ENCODE assay signal across 25 cellular contexts in genomic region chr10:13845897-13846296, GRCh38.
DNase-seq lines count a peak whose midpoint lies in the region; ATAC-seq, FAIRE-seq and TF ChIP-seq lines count a peak whose summit lies in the region.
"Had no signal": no experiment of that assay in that cellular context is flagged by ENCODE, and none has a peak within 500 bp of the region (broad histone marks: within the 10 kb centered on the region; RNA-seq: fewer than 3 reads in every experiment).

No MANE protein-coding gene starts in this region.

- TF ChIP-seq EP300 in HepG2 (IDR thresholded peaks at IDR 0.05; ENCODE audit: low read depth in 2 of 2, low read length in 2 of 2) (no peak), HepG2 (CRISPR knock-in tag; IDR thresholded peaks at IDR 0.05; ENCODE audit: borderline replicate concordance) (no peak), H1 (IDR thresholded peaks at IDR 0.05; ENCODE audit: borderline replicate concordance in 1 of 2, low read depth in 2 of 2, low read length in 2 of 2) (no peak)

- no peak for DNase-seq in HepG2 (ENCODE audit: low spot score)
- no peak for DNase-seq in right lobe of liver
- DNase-seq in H1 (ENCODE audit: low read depth in 1 of 2, low spot score in 2 of 2) = no peak
- no peak for DNase-seq in activated CD8-positive, alpha-beta memory T cell treated with anti-CD3 and anti-CD28 coated beads for 24 hours
- DNase-seq in PC-9 = no peak
- DNase-seq: ACHN; AML-193; BE2C; CD4-positive, alpha-beta T cell; CD8-positive, alpha-beta memory T cell; DMS 273 treated with DMSO at 0.1 percent for 48 hours; DMS79; EL; GDM1; HFFc6 had no signal

- TF ChIP-seq POLR2A in HepG2 (IDR thresholded peaks at IDR 0.05; ENCODE audit: insufficient read depth in 1 of 2, low read depth in 2 of 2, low read length in 2 of 2) (no peak), right lobe of liver (IDR thresholded peaks at IDR 0.05) (no peak), H1 (IDR thresholded peaks at IDR 0.05; ENCODE audit: control extremely low read depth in 1 of 2, low read depth in 2 of 2, low read length in 2 of 2) (no peak)

- WGBS in HepG2 (ENCODE audit: low lambda C conversion rate) = 3% methylated on average over 4 of the region's 4 CpGs
- 59% methylated on average over 4 of the region's 4 CpGs for WGBS in right lobe of liver (ENCODE audit: insufficient coverage, low coverage, low lambda C conversion rate, missing lambda C conversion rate)
- 86% methylated on average over 4 of the region's 4 CpGs; no CpG with 5 or more reads in 1 of the 2 experiments for WGBS in H1 (ENCODE audit: extremely low coverage in 1 of 2, insufficient coverage in 1 of 2, insufficient read length in 1 of 2, insufficient replicate concordance in 2 of 2, low coverage in 1 of 2, low lambda C conversion rate in 2 of 2, missing lambda C conversion rate in 1 of 2), 2 experiments

- no peak overlapping the region for H4K91ac ChIP-seq in H1 (replicated peaks; ENCODE audit: insufficient read length, low read length)

- H2AFZ ChIP-seq in HepG2 (ENCODE audit: low read length) (no peak overlapping the region), H1 (ENCODE audit: low read length) (no peak overlapping the region), PC-9 (no peak overlapping the region)
- H2AFZ ChIP-seq: GM23338 had no signal

- no peak overlapping the region for H4K5ac ChIP-seq in H1 (ENCODE audit: insufficient read length, low read depth, low read length)

- intact Hi-C loops in HepG2 (cut with micrococcal nuclease; ENCODE audit: unreplicated experiment) (no loop called here), right lobe of liver (cut with DNase I) (no loop called here), PC-9 (cut with micrococcal nuclease; ENCODE audit: unreplicated experiment) (no loop called here)

- H3K56ac ChIP-seq in H1 (replicated peaks; ENCODE audit: insufficient read length, low read depth, low read length) = no peak overlapping the region

- no peaks in the 10 kb centered on the region for H3F3A ChIP-seq in PC-9 (ENCODE audit: insufficient read depth, low read depth)

- H3K18ac ChIP-seq in H1 (ENCODE audit: extremely low read depth, low read length) = no peak overlapping the region

- no TSS peak for BruUV-seq in HepG2 (replicated peaks; lab: Mats Ljungman, UMichigan)
- BruUV-seq in PC-9 (replicated peaks; lab: Mats Ljungman, UMichigan) = no TSS peak

- H2BK12ac ChIP-seq in H1 (ENCODE audit: low read depth, low read length) = no peak overlapping the region

- H3K14ac ChIP-seq in H1 (ENCODE audit: insufficient read length) = no peak overlapping the region

- H3K36me3 ChIP-seq in HepG2 (replicated peaks in 1 of 2; ENCODE audit: control insufficient read depth in 1 of 2, insufficient read depth in 2 of 2, low read length in 2 of 2) (no peaks in the 10 kb centered on the region), right lobe of liver (no peaks in the 10 kb centered on the region), H1 (ENCODE audit: control insufficient read depth in 2 of 4, insufficient read depth in 4 of 4, low read length in 3 of 4) (peaks cover 0 to 12% (median 0%) of the 10 kb centered on the region in 4 experiments; a peak in 2 of 8 replicates), subcutaneous abdominal adipose tissue (ENCODE audit: control insufficient read depth in 5 of 5, insufficient read depth in 5 of 5, low read length in 5 of 5) (peaks cover 0 to 19% (median 8%) of the 10 kb centered on the region in 5 donors), PC-9 (ENCODE audit: low read depth) (no peaks in the 10 kb centered on the region)
- H3K36me3 ChIP-seq: BE2C; BLaER1 treated with 17β-estradiol and CSF1 and Interleukin-3, amounts not matched to agents 10 nM and 100 nM; HAP-1 had no signal

- H3K27ac ChIP-seq in HepG2 (ENCODE audit: extremely low read length, insufficient read depth, low read length) (no peak overlapping the region), right lobe of liver (no peak overlapping the region), H1 (ENCODE audit: low read depth, low read length) (no peak overlapping the region), subcutaneous abdominal adipose tissue (ENCODE audit: low read depth, low read length) (peak overlapping the region; percentile 33), PC-9 (no peak overlapping the region)
- H3K27ac ChIP-seq: 22Rv1; BLaER1 treated with 17β-estradiol and CSF1 and Interleukin-3, amounts not matched to agents 10 nM and 100 nM had no signal

- no peak for ATAC-seq in HepG2
- ATAC-seq in right lobe of liver = no peak
- ATAC-seq: GM12878, GM23338 had no signal

- no peak overlapping the region for H2BK5ac ChIP-seq in H1 (ENCODE audit: low read depth, low read length)

- H3K23me2 ChIP-seq in H1 (ENCODE audit: low read depth, low read length) = peaks cover 1% of the 10 kb centered on the region; the same call in 1 of the 2 replicates

- TF ChIP-seq CTCF in HepG2 (CRISPR knock-in tag; IDR thresholded peaks at IDR 0.05) (no peak), right lobe of liver (IDR thresholded peaks at IDR 0.05) (no peak), H1 (IDR thresholded peaks at IDR 0.05; ENCODE audit: control extremely low read depth in 1 of 3, insufficient read depth in 1 of 3, low read depth in 1 of 3, low read length in 3 of 3) (no peak), PC-9 (conservative IDR thresholded peaks at IDR 0.05) (no peak)

- H3K27me3 ChIP-seq in HepG2 (ENCODE audit: control insufficient read depth in 1 of 2, insufficient read depth in 2 of 2, low read length in 2 of 2) (peaks cover 1 to 15% of the 10 kb centered on the region in 2 experiments; a peak in 3 of 5 replicates), right lobe of liver (no peaks in the 10 kb centered on the region), H1 (replicated peaks in 1 of 4; ENCODE audit: control insufficient read depth in 3 of 4, extremely low read depth in 1 of 4, insufficient read depth in 3 of 4, low read length in 3 of 4) (no peaks in the 10 kb centered on the region), subcutaneous abdominal adipose tissue (ENCODE audit: control insufficient read depth in 5 of 5, insufficient read depth in 4 of 5, low read length in 5 of 5) (no peaks in the 10 kb centered on the region), PC-9 (ENCODE audit: insufficient read depth, low read depth) (no peaks in the 10 kb centered on the region)
- H3K27me3 ChIP-seq: BE2C; BLaER1 treated with 17β-estradiol and CSF1 and Interleukin-3, amounts not matched to agents 10 nM and 100 nM had no signal

- H3K9ac ChIP-seq in HepG2 (ENCODE audit: insufficient read depth, low read depth, low read length) (no peak overlapping the region), H1 (replicated peaks in 1 of 4; ENCODE audit: extremely low read depth in 1 of 4, low read depth in 3 of 4, low read length in 3 of 4) (no peak overlapping the region), subcutaneous abdominal adipose tissue (ENCODE audit: low read length in 5 of 5) (no peak overlapping the region)
- H3K9ac ChIP-seq: BLaER1 treated with 17β-estradiol and CSF1 and Interleukin-3, amounts not matched to agents 10 nM and 100 nM had no signal

- in situ Hi-C loops in HepG2 (cut with HindIII; ENCODE audit: extremely low pct_ligation_motif_present, low pct_unique_long_range_greater_than_20kb) = no loop called here

- H3K4me1 ChIP-seq in HepG2 (ENCODE audit: insufficient read depth, low read length) (no peaks in the 10 kb centered on the region), right lobe of liver (peaks cover 0 to 5% (median 0%) of the 10 kb centered on the region in 4 donors), H1 (replicated peaks in 1 of 4; ENCODE audit: control insufficient read depth in 3 of 4, insufficient read depth in 4 of 4, low read length in 3 of 4) (peaks cover 4 to 8% (median 5%) of the 10 kb centered on the region in 4 experiments; a peak in 5 of 7 replicates), subcutaneous abdominal adipose tissue (ENCODE audit: control insufficient read depth in 5 of 5, insufficient read depth in 5 of 5, low read length in 5 of 5) (peaks cover 14 to 66% (median 48%) of the 10 kb centered on the region in 5 donors), PC-9 (replicated peaks; ENCODE audit: insufficient read depth) (no peaks in the 10 kb centered on the region)
- H3K4me1 ChIP-seq: BE2C, HAP-1 had no signal

- H3K9me3 ChIP-seq in HepG2 (ENCODE audit: low read length) (0 out of 2 replicates have a peak, but pooled peaks cover 3% of the 10 kb centered on the region), right lobe of liver (no peaks in the 10 kb centered on the region), H1 (ENCODE audit: insufficient read depth in 2 of 2, low read depth in 1 of 2, low read length in 1 of 2) (peaks cover 11% of the 10 kb centered on the region in 2 experiments), subcutaneous abdominal adipose tissue (ENCODE audit: control insufficient read depth in 5 of 5, low read length in 5 of 5) (no peaks in the 10 kb centered on the region), PC-9 (ENCODE audit: insufficient read depth, low read depth) (0 out of 2 replicates have a peak, but pooled peaks cover 5% of the 10 kb centered on the region)
- H3K9me3 ChIP-seq: BE2C, HAP-1 had no signal

- H3K4ac ChIP-seq in H1 (replicated peaks; ENCODE audit: insufficient read length, low read depth, low read length) = no peak overlapping the region

- no peak overlapping the region for H4K8ac ChIP-seq in H1 (ENCODE audit: extremely low read depth, insufficient read depth, low read length)

- no peaks in the 10 kb centered on the region for H3K79me2 ChIP-seq in HepG2 (ENCODE audit: insufficient read depth, low read length)
- H3K79me2 ChIP-seq in H1 (ENCODE audit: control insufficient read depth in 1 of 2, insufficient read depth in 2 of 2, low read length in 2 of 2) = no peaks in the 10 kb centered on the region
- no peaks in the 10 kb centered on the region for H3K79me2 ChIP-seq in PC-9 (ENCODE audit: low read depth)

- no peak overlapping the region for H2BK20ac ChIP-seq in H1 (ENCODE audit: low read length)

- no peak overlapping the region for H2BK15ac ChIP-seq in H1 (ENCODE audit: low read length)

- CTCF ChIA-PET in HepG2 (lab: Yijun Ruan, JAX; ENCODE audit: low intra/inter-chr PET ratio, low total read pairs) = no interaction called here
- CTCF ChIA-PET in H1 (lab: Charles Lee; ENCODE audit: partially characterized antibody) = interaction anchor here (0.6 to 1.1 kb wide), 6 partner anchors 13 to 259 kb away, joined by 3 to 4 read pairs (median 3); partner anchors contain the start of gene PRPF18
- CTCF ChIA-PET in PC-9 (lab: Charles Lee) = no interaction called here

- H3K9me2 ChIP-seq in PC-9 (ENCODE audit: insufficient read depth) = no peaks in the 10 kb centered on the region

- H3K4me3 ChIP-seq in HepG2 (replicated peaks in 1 of 3; ENCODE audit: insufficient read depth in 1 of 3, low read depth in 2 of 3, low read length in 3 of 3) (no peak overlapping the region), right lobe of liver (no peak overlapping the region), H1 (ENCODE audit: extremely low read depth in 1 of 4, insufficient read depth in 2 of 4, low read depth in 3 of 4, low read length in 4 of 4) (no peak overlapping the region), subcutaneous abdominal adipose tissue (ENCODE audit: low read depth in 1 of 5, low read length in 5 of 5) (no peak overlapping the region), PC-9 (no peak overlapping the region)
- H3K4me3 ChIP-seq: BLaER1 treated with 17β-estradiol and CSF1 and Interleukin-3, amounts not matched to agents 10 nM and 100 nM; GM12878; GM23338; HAP-1 had no signal

- H4K20me1 ChIP-seq in HepG2 (ENCODE audit: insufficient read depth, low read length) (no peaks in the 10 kb centered on the region), H1 (replicated peaks in 1 of 2; ENCODE audit: control insufficient read depth in 1 of 2, insufficient read depth in 2 of 2, low read length in 2 of 2) (no peaks in the 10 kb centered on the region), PC-9 (ENCODE audit: insufficient read depth) (no peaks in the 10 kb centered on the region)
- H4K20me1 ChIP-seq: BLaER1 treated with 17β-estradiol and CSF1 and Interleukin-3, amounts not matched to agents 10 nM and 100 nM had no signal

- no peak overlapping the region for H3K23ac ChIP-seq in H1 (ENCODE audit: insufficient read length)

- H3K4me2 ChIP-seq in HepG2 (ENCODE audit: low read depth, low read length) = no peak overlapping the region
- H3K4me2 ChIP-seq in H1 (ENCODE audit: insufficient read depth in 1 of 2, low read depth in 2 of 2, low read length in 2 of 2) = no peak overlapping the region
- H3K4me2 ChIP-seq in PC-9 = no peak overlapping the region
- H3K4me2 ChIP-seq: BLaER1 treated with 17β-estradiol and CSF1 and Interleukin-3, amounts not matched to agents 10 nM and 100 nM; GM23338 had no signal

- H2AK5ac ChIP-seq in H1 (ENCODE audit: low read depth, low read length) = no peak overlapping the region

- FAIRE-seq in HepG2 (lab: Jason Lieb, UNC) (no peak), H1 (lab: Jason Lieb, UNC) (no peak)
- FAIRE-seq: A204.1, D721Med, GM12878, GM19239, H54 had no signal

- no peak overlapping the region for H2BK120ac ChIP-seq in H1 (replicated peaks; ENCODE audit: low read depth, low read length)

- POLR2A ChIA-PET in HepG2 (lab: Yijun Ruan, JAX) (no interaction called here), H1 (lab: Charles Lee; ENCODE audit: partially characterized antibody) (interaction anchor here (0.7 kb wide), 1 partner anchor 10 kb away, joined by 3 read pairs; no protein-coding TSS in a partner anchor), PC-9 (lab: Charles Lee; ENCODE audit: unreplicated experiment) (no interaction called here)

- TF ChIP-seq RAD21 in HepG2 (CRISPR knock-in tag; IDR thresholded peaks at IDR 0.05) (no peak), H1 (IDR thresholded peaks at IDR 0.05 in 1 of 2, conservative IDR thresholded peaks at IDR 0.05 in 1 of 2; ENCODE audit: low read depth in 2 of 2, low read length in 2 of 2) (no peak)

- H3K79me1 ChIP-seq in H1 (ENCODE audit: low read depth, low read length) = 0 out of 2 replicates have a peak, but pooled peaks cover 3% of the 10 kb centered on the region

Comparison
In these comparisons a context has a peak if more than half of its experiments do, and no peak if none do; other contexts are left out.
1. Of the 41 proteins assayed by ChIP-seq in both HepG2 and H1: peak only in HepG2: none; only in H1: none; in both: MAFK; in neither: 40.